ENCODE assay signal across 8 cellular contexts in genomic region chr14:75831455-75831854, GRCh38.
DNase-seq lines count a peak whose midpoint lies in the region; ATAC-seq, FAIRE-seq and TF ChIP-seq lines count a peak whose summit lies in the region.

No MANE protein-coding gene starts in this region.

- peaks cover 3% of the 10 kb centered on the region for H3K36me3 Mint-ChIP-seq in T-helper 17 cell (ENCODE audit: low read depth)

- peak overlapping the region; percentile 54 for H3K27ac ChIP-seq in KOPT-K1 (ENCODE audit: low read depth, low read length, poor library complexity, severe bottlenecking)
- H3K27ac ChIP-seq in osteoblast (ENCODE audit: low read depth, low read length): peak overlapping the region; percentile 56
- H3K27ac ChIP-seq in adrenal gland: peak overlapping the region in 1 of 5 donors; percentile 1
- no peak overlapping the region for H3K27ac ChIP-seq in Karpas-422 (ENCODE audit: low read length)

- DNase-seq in T-helper 17 cell (peak in 1 of 3 donors; percentile 11), bronchial epithelial cell (ENCODE audit: low read depth) (peak; percentile 89), osteoblast (ENCODE audit: insufficient read length, low spot score, missing footprints) (peak; percentile 62), adrenal gland (no peak), GM19240 (ENCODE audit: insufficient read length, low spot score) (no peak), Karpas-422 (no peak)

- H4K20me1 ChIP-seq in osteoblast (ENCODE audit: insufficient read depth, low read length): no peaks in the 10 kb centered on the region
- no peaks in the 10 kb centered on the region for H4K20me1 ChIP-seq in Karpas-422 (ENCODE audit: insufficient read depth, low read depth, low read length)

- intact Hi-C loops in adrenal gland (cut with DNase I): no loop called here

- H3K27me3 ChIP-seq in bronchial epithelial cell (ENCODE audit: control insufficient read depth, insufficient read depth, low read length): no peaks in the 10 kb centered on the region
- H3K27me3 ChIP-seq in osteoblast (ENCODE audit: insufficient read depth, low read length): no peaks in the 10 kb centered on the region
- no peaks in the 10 kb centered on the region for H3K27me3 ChIP-seq in adrenal gland
- H3K27me3 ChIP-seq in Karpas-422 (ENCODE audit: low read length): no peaks in the 10 kb centered on the region

- ATAC-seq in T-helper 17 cell: peak; percentile 90
- ATAC-seq in HG02798 (IDR thresholded peaks at IDR 0.05; ENCODE audit: poor library complexity, unreplicated experiment): no peak

- TF ChIP-seq CTCF in bronchial epithelial cell (IDR thresholded peaks at IDR 0.05; ENCODE audit: insufficient read depth, low read length, severe bottlenecking) (no peak), osteoblast (IDR thresholded peaks at IDR 0.05; ENCODE audit: extremely low read depth, low read depth, low read length) (no peak), adrenal gland (IDR thresholded peaks at IDR 0.05) (no peak)

- H3K4me1 Mint-ChIP-seq in T-helper 17 cell: peaks cover 17% of the 10 kb centered on the region

- H3K36me3 ChIP-seq in KOPT-K1 (ENCODE audit: insufficient read depth, low read length) (no peaks in the 10 kb centered on the region), bronchial epithelial cell (ENCODE audit: control insufficient read depth, insufficient read depth, low read length) (no peaks in the 10 kb centered on the region), osteoblast (ENCODE audit: insufficient read depth, low read length) (no peaks in the 10 kb centered on the region), adrenal gland (replicated peaks in 1 of 2) (no peaks in the 10 kb centered on the region), Karpas-422 (ENCODE audit: insufficient read depth, low read length) (no peaks in the 10 kb centered on the region; the same call in none of the 2 replicates)

- H3K9me3 ChIP-seq in KOPT-K1 (ENCODE audit: insufficient read depth, low read length, poor library complexity, severe bottlenecking): no peaks in the 10 kb centered on the region
- H3K9me3 ChIP-seq in T-helper 17 cell (ENCODE audit: control insufficient read depth, low read length, poor library complexity, severe bottlenecking): no peaks in the 10 kb centered on the region
- no peaks in the 10 kb centered on the region for H3K9me3 ChIP-seq in osteoblast (ENCODE audit: low read depth, low read length)
- no peaks in the 10 kb centered on the region for H3K9me3 ChIP-seq in adrenal gland (replicated peaks in 1 of 3)
- no peaks in the 10 kb centered on the region for H3K9me3 ChIP-seq in Karpas-422 (ENCODE audit: low read length)

- H3K4me1 ChIP-seq in osteoblast (ENCODE audit: insufficient read depth, low read length) (peaks cover 30% of the 10 kb centered on the region), adrenal gland (replicated peaks in 1 of 2) (no peaks in the 10 kb centered on the region), Karpas-422 (ENCODE audit: low read length) (no peaks in the 10 kb centered on the region)

- peak overlapping the region; percentile 72 for H3K27ac Mint-ChIP-seq in T-helper 17 cell

- FAIRE-seq in bronchial epithelial cell (lab: Jason Lieb, UNC): no peak

- H2AFZ ChIP-seq in osteoblast (ENCODE audit: low read length) (peak overlapping the region; percentile 24), Karpas-422 (ENCODE audit: low read length) (no peak overlapping the region)

- no peak overlapping the region for H3K9ac ChIP-seq in Karpas-422 (ENCODE audit: low read length)

- H3K4me3 Mint-ChIP-seq in T-helper 17 cell: peak overlapping the region; percentile 41

- no peaks in the 10 kb centered on the region for H3K79me2 ChIP-seq in osteoblast (ENCODE audit: insufficient read depth, low read length)
- H3K79me2 ChIP-seq in Karpas-422 (ENCODE audit: low read length): no peaks in the 10 kb centered on the region

- H3K4me3 ChIP-seq in bronchial epithelial cell (ENCODE audit: low read depth, low read length) (peak overlapping the region; percentile 25), osteoblast (ENCODE audit: insufficient read depth, low read length) (peak overlapping the region; percentile 7), adrenal gland (no peak overlapping the region), Karpas-422 (ENCODE audit: low read length) (no peak overlapping the region)

- H3K9me2 ChIP-seq in Karpas-422 (replicated peaks; ENCODE audit: insufficient read depth, low read length): no peaks in the 10 kb centered on the region

- no peak for TF ChIP-seq POLR2A in adrenal gland (IDR thresholded peaks at IDR 0.05)

- WGBS in adrenal gland, 4 donors: 62 to 85% (median 80%) methylated on average over 4 to 5 of the region's 5 CpGs

- H3K27me3 Mint-ChIP-seq in T-helper 17 cell: no peaks in the 10 kb centered on the region

- peak overlapping the region; percentile 43 for H3K4me2 ChIP-seq in osteoblast (ENCODE audit: insufficient read depth, low read length)
- no peak overlapping the region for H3K4me2 ChIP-seq in Karpas-422 (ENCODE audit: low read depth, low read length, poor library complexity, severe bottlenecking)

Comparison
In these comparisons a context has a peak if more than half of its experiments do, and no peak if none do; other contexts are left out.
1. DNase-seq: peak in bronchial epithelial cell (single experiment) and osteoblast (single experiment); none in adrenal gland (0 of 7), GM19240 (single experiment) and Karpas-422 (single experiment).
2. H3K4me3 ChIP-seq: peak in bronchial epithelial cell (single experiment) and osteoblast (single experiment); none in adrenal gland (0 of 4) and Karpas-422 (single experiment).